ENCODE assay signal across 23 cellular contexts in the genomic region with DNA sequence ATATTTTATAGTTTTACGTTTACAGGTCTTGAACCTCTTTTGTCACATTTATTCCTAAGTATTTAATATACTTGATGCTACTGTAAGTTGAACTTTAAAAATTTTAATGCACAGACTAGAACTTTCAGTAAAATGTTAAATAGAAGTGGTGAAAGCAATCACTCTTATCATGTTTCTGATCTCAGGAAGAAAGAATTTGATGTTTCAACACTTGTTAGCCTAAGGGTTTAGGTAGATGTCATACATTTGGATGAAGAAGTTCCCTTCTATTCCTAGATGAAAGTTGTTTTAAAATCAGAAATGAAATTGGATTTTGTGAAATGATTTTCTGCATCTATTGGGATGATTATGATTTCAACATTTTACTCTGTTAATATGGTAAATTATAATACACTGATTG.
"Had no signal": no experiment of that assay in that cellular context is flagged by ENCODE, and none has a peak within 500 bp of the region (broad histone marks: within the 10 kb centered on the region; RNA-seq: fewer than 3 reads in every experiment).

No MANE protein-coding gene starts in this region.

- H3K4me3 ChIP-seq: MG63 had no signal

- H3K27me3 ChIP-seq: MG63 had no signal

- FAIRE-seq: HepG2, RCC 7860 had no signal

- H3K36me3 ChIP-seq: MG63 had no signal

- H3K9me3 ChIP-seq: MG63 had no signal

- DNase-seq: IMR-90, Karpas-422, KG1, MG63, NCI-H1092, NCI-H1105 treated with DMSO at 0.1 percent for 48 hours, NCI-H1417 treated with DMSO at 0.1 percent for 48 hours, NCI-H146, NCI-H1694 treated with DMSO at 0.1 percent for 48 hours, NCI-H1930, NCI-H2081, NCI-H2107, NCI-H2227 treated with DMSO at 0.1 percent for 48 hours, NCI-H446, NCI-H510A, NCI-H524 treated with DMSO at 0.1 percent for 48 hours, NCI-H69, NCI-H774, SHP77, SK-N-SH had no signal

- H3K27ac ChIP-seq: RWPE1 had no signal

- ATAC-seq: HepG2 had no signal
